33 cellular contexts compared by ENCODE assay signal in genomic region chr6:67175091-67175490, GRCh38.
"Had no signal": no experiment of that assay in that cellular context is flagged by ENCODE, and none has a peak within 500 bp of the region (broad histone marks: within the 10 kb centered on the region; RNA-seq: fewer than 3 reads in every experiment).

No MANE protein-coding gene starts in this region.

- DNase-seq: activated CD4-positive, alpha-beta memory T cell treated with anti-CD3 and anti-CD28 coated beads for 36 hours; activated CD4-positive, alpha-beta T cell treated with anti-CD3 and anti-CD28 coated beads for 36 hours; activated CD4-positive, alpha-beta T cell treated with anti-CD3 and anti-CD28 coated beads, Interleukin-2, amount 10 ng/mL, durations not matched to agents 24 days and 14 days; activated CD4-positive, CD25-positive, alpha-beta regulatory T cell; activated CD4-positive, CD25-positive, alpha-beta regulatory T cell treated with anti-CD3 and anti-CD28 coated beads, Interleukin-2, amount 50 U/mL, for 72 hours; activated CD8-positive, alpha-beta memory T cell treated with anti-CD3 and anti-CD28 coated beads, Interleukin-2, amount 10 ng/mL, durations not matched to agents 7 days and 5 days; activated CD8-positive, alpha-beta memory T cell treated with anti-CD3 and anti-CD28 coated beads, Interleukin-2, amount 50 U/mL, for 4 hours; activated CD8-positive, alpha-beta T cell treated with anti-CD3 and anti-CD28 coated beads, Interleukin-2, amount 10 ng/mL, durations not matched to agents 7 days and 5 days; activated effector memory CD4-positive, alpha-beta T cell treated with anti-CD3 and anti-CD28 coated beads, Interleukin-2, amount 50 U/mL, for 16 hours; activated naive CD4-positive, alpha-beta T cell; activated naive CD4-positive, alpha-beta T cell treated with anti-CD3 and anti-CD28 coated beads, Interleukin-2, amount 50 U/mL, for 16 hours; activated T-cell treated with anti-CD3 and anti-CD28 coated beads, Interleukin-2, amount 50 U/mL, for 1 hour; activated T-cell treated with anti-CD3 and anti-CD28 coated beads, Interleukin-2, amount 50 U/mL, for 48 hours; adrenal gland; amygdala; central memory CD4-positive, alpha-beta T cell; cerebellar nuclear complex; colonic mucosa; effector CD8-positive, alpha-beta T cell; foreskin fibroblast; head of caudate nucleus; hippocampal formation; T-helper 17 cell; T1000 had no signal

- H3K9me3 Mint-ChIP-seq: activated CD4-positive, alpha-beta T cell treated with anti-CD3 and anti-CD28 coated beads, Interleukin-2, amount 10 ng/mL, durations not matched to agents 24 days and 14 days; activated T-helper 1 cell treated with anti-CD3 and anti-CD28 coated beads, Interleukin-12 subunit alpha, Interleukin-12 subunit beta, Interleukin-2, Interleukin-4 antibody, amounts not matched to agents 30 ng/mL and 10 ng/mL and 1 ng/mL, durations not matched to agents 14 hours and 24 hours and 36 hours; brain had no signal

- H3K4me1 Mint-ChIP-seq: activated CD4-positive, alpha-beta T cell treated with anti-CD3 and anti-CD28 coated beads for 36 hours; activated CD4-positive, alpha-beta T cell treated with anti-CD3 and anti-CD28 coated beads, Interleukin-2, amount 10 ng/mL, durations not matched to agents 24 days and 14 days; activated CD8-positive, alpha-beta memory T cell treated with anti-CD3 and anti-CD28 coated beads, Interleukin-2, amount 10 ng/mL, durations not matched to agents 7 days and 5 days; T-helper 17 cell had no signal

- H3K4me3 ChIP-seq: adrenal gland, ascending aorta, breast epithelium, cardiac muscle cell, colonic mucosa had no signal

- H3K36me3 ChIP-seq: adrenal gland, ascending aorta, breast epithelium, cardiac muscle cell, colonic mucosa had no signal

- H3K27ac Mint-ChIP-seq: activated CD4-positive, alpha-beta memory T cell treated with anti-CD3 and anti-CD28 coated beads for 36 hours; activated CD4-positive, alpha-beta T cell treated with anti-CD3 and anti-CD28 coated beads for 36 hours; activated CD4-positive, alpha-beta T cell treated with anti-CD3 and anti-CD28 coated beads, Interleukin-2, amount 10 ng/mL, durations not matched to agents 24 days and 14 days; activated CD8-positive, alpha-beta memory T cell treated with anti-CD3 and anti-CD28 coated beads, Interleukin-2, amount 10 ng/mL, durations not matched to agents 7 days and 5 days; activated CD8-positive, alpha-beta T cell treated with anti-CD3 and anti-CD28 coated beads, Interleukin-2, amount 10 ng/mL, durations not matched to agents 7 days and 5 days; activated naive CD8-positive, alpha-beta T cell; activated T-helper 1 cell treated with anti-CD3 and anti-CD28 coated beads, Interleukin-12 subunit alpha, Interleukin-12 subunit beta, Interleukin-2, Interleukin-4 antibody, amounts not matched to agents 30 ng/mL and 10 ng/mL and 1 ng/mL, durations not matched to agents 14 hours and 24 hours and 36 hours; activated T-helper 2 cell treated with anti-CD3 and anti-CD28 coated beads, Interferon-gamma antibody, Interleukin-2, Interleukin-4, amounts not matched to agents 10 μg/mL and 5 μg/mL and 100 μg/mL, durations not matched to agents 14 hours and 24 hours and 36 hours; brain; T-helper 17 cell; T-helper 2 cell treated with Interferon-gamma antibody and Interleukin-4, amounts not matched to agents 5 μg/mL and 100 μg/mL, for 36 hours had no signal

- H3K9me3 ChIP-seq: adrenal gland, ascending aorta, breast epithelium, colonic mucosa had no signal

- H3K4me3 Mint-ChIP-seq: activated CD4-positive, alpha-beta memory T cell treated with anti-CD3 and anti-CD28 coated beads for 36 hours; activated CD4-positive, alpha-beta T cell treated with anti-CD3 and anti-CD28 coated beads for 36 hours; activated CD4-positive, alpha-beta T cell treated with anti-CD3 and anti-CD28 coated beads, Interleukin-2, amount 10 ng/mL, durations not matched to agents 24 days and 14 days; activated CD8-positive, alpha-beta memory T cell treated with anti-CD3 and anti-CD28 coated beads, Interleukin-2, amount 10 ng/mL, durations not matched to agents 7 days and 5 days; activated CD8-positive, alpha-beta T cell treated with anti-CD3 and anti-CD28 coated beads, Interleukin-2, amount 10 ng/mL, durations not matched to agents 7 days and 5 days; activated naive CD8-positive, alpha-beta T cell; activated T-helper 1 cell treated with anti-CD3 and anti-CD28 coated beads, Interleukin-12 subunit alpha, Interleukin-12 subunit beta, Interleukin-2, Interleukin-4 antibody, amounts not matched to agents 30 ng/mL and 10 ng/mL and 1 ng/mL, durations not matched to agents 14 hours and 24 hours and 36 hours; brain; T-helper 17 cell; T-helper 2 cell treated with Interferon-gamma antibody and Interleukin-4, amounts not matched to agents 5 μg/mL and 100 μg/mL, for 36 hours had no signal

- H3K27me3 ChIP-seq: adrenal gland, ascending aorta, breast epithelium, cardiac muscle cell, colonic mucosa had no signal

- H3K27me3 Mint-ChIP-seq: activated CD4-positive, alpha-beta memory T cell treated with anti-CD3 and anti-CD28 coated beads for 36 hours; activated CD4-positive, alpha-beta T cell treated with anti-CD3 and anti-CD28 coated beads for 36 hours; activated CD4-positive, alpha-beta T cell treated with anti-CD3 and anti-CD28 coated beads, Interleukin-2, amount 10 ng/mL, durations not matched to agents 24 days and 14 days; activated CD8-positive, alpha-beta memory T cell treated with anti-CD3 and anti-CD28 coated beads, Interleukin-2, amount 10 ng/mL, durations not matched to agents 7 days and 5 days; activated naive CD8-positive, alpha-beta T cell; brain; T-helper 17 cell had no signal

- H3K27ac ChIP-seq: adrenal gland, ascending aorta, breast epithelium, cardiac muscle cell, colonic mucosa had no signal

- H3K4me1 ChIP-seq: adrenal gland, ascending aorta, breast epithelium, colonic mucosa had no signal

- H3K36me3 Mint-ChIP-seq: activated CD4-positive, alpha-beta memory T cell treated with anti-CD3 and anti-CD28 coated beads for 36 hours; activated CD8-positive, alpha-beta memory T cell treated with anti-CD3 and anti-CD28 coated beads, Interleukin-2, amount 10 ng/mL, durations not matched to agents 7 days and 5 days; activated naive CD8-positive, alpha-beta T cell; brain had no signal

- ATAC-seq: activated CD4-positive, alpha-beta T cell treated with anti-CD3 and anti-CD28 coated beads for 36 hours; activated CD8-positive, alpha-beta memory T cell treated with anti-CD3 and anti-CD28 coated beads, Interleukin-2, amount 10 ng/mL, durations not matched to agents 7 days and 5 days; activated CD8-positive, alpha-beta T cell treated with anti-CD3 and anti-CD28 coated beads, Interleukin-2, amount 10 ng/mL, durations not matched to agents 7 days and 5 days; esophagus mucosa; T-helper 17 cell had no signal
